25 cellular contexts compared by ENCODE assay signal in the genomic region with DNA sequence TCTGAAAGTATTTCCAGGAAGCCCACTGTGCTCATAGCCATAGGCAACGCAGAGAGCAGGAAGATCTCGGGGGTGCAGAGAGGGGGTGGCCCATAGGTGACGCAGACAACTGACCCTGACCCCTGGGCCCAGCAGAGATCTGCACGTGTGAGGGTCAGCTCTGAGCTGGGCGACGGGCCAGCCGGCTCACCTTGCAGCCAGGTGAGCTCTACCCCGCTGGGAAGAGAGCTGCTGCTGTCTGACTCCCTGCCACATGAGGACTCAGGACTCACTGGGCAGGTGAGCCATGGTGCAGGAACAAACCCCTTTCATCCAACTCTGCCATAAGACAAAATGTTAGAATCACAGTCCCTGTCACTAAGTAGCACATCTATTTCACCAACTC. TPM values are rescaled to one million over a fixed set of nuclear protein-coding genes. Genes with fewer than 3 reads are reported as not detected.
DNase-seq lines count a peak whose midpoint lies in the region; ATAC-seq, FAIRE-seq and TF ChIP-seq lines count a peak whose summit lies in the region.
"Had no signal": no experiment of that assay in that cellular context is flagged by ENCODE, and none has a peak within 500 bp of the region (broad histone marks: within the 10 kb centered on the region; RNA-seq: fewer than 3 reads in every experiment).

No MANE protein-coding gene starts in this region.

- H3K23ac ChIP-seq in H1 (ENCODE audit: insufficient read length): no peak overlapping the region

- H3K27me3 ChIP-seq in H1 (replicated peaks in 1 of 4; ENCODE audit: control insufficient read depth in 3 of 4, extremely low read depth in 1 of 4, insufficient read depth in 3 of 4, low read length in 3 of 4) (no peaks in the 10 kb centered on the region), pancreas (no peaks in the 10 kb centered on the region), Peyer's patch (no peaks in the 10 kb centered on the region), A673 (replicated peaks; ENCODE audit: insufficient read depth, low read depth, low read length, poor library complexity) (no peaks in the 10 kb centered on the region)
- H3K27me3 ChIP-seq: MG63 had no signal

- no peak for DNase-seq in natural killer cell treated with Interleukin-12 subunit alpha and Interleukin-12 subunit beta and Interleukin-15 and Interleukin-18, amount 100 ng/mL, for 72 hours (ENCODE audit: low spot score)
- DNase-seq in natural killer cell (no peak), H1 (ENCODE audit: low read depth in 1 of 2, low spot score in 2 of 2) (no peak), pancreas (peak in 1 of 6 donors; percentile 22), Peyer's patch (no peak), sciatic nerve (ENCODE audit: low spot score) (no peak), A673 (ENCODE audit: low spot score) (no peak)
- DNase-seq: C1 segment of cervical spinal cord; Caco-2; CD4-positive, alpha-beta memory T cell; GOT3; IMR-90; KG1; MG63; NCI-H1105 treated with DMSO at 0.1 percent for 48 hours; NCI-H1694; NCI-H2029 treated with DMSO at 0.1 percent for 48 hours; NCI-H446 treated with DMSO at 0.1 percent for 48 hours; NCI-H526; NCI-H82; SIG-M5 had no signal

- H2BK15ac ChIP-seq in H1 (ENCODE audit: low read length): no peak overlapping the region

- no peak for TF ChIP-seq POLR2A in H1 (IDR thresholded peaks at IDR 0.05; ENCODE audit: control extremely low read depth in 1 of 2, low read depth in 2 of 2, low read length in 2 of 2)
- TF ChIP-seq POLR2A in Peyer's patch (IDR thresholded peaks at IDR 0.05): no peak

- no peak overlapping the region for H4K5ac ChIP-seq in H1 (ENCODE audit: insufficient read length, low read depth, low read length)

- no peak overlapping the region for H3K27ac Mint-ChIP-seq in natural killer cell treated with Interleukin-12 subunit alpha and Interleukin-12 subunit beta and Interleukin-15 and Interleukin-18, amount 100 ng/mL, for 72 hours
- no peak overlapping the region for H3K27ac Mint-ChIP-seq in natural killer cell
- H3K27ac Mint-ChIP-seq: CD4-positive, alpha-beta memory T cell had no signal

- peaks cover 0 to 4% (median 1%) of the 10 kb centered on the region in 4 experiments; a peak in 4 of 7 replicates for H3K4me1 ChIP-seq in H1 (replicated peaks in 1 of 4; ENCODE audit: control insufficient read depth in 3 of 4, insufficient read depth in 4 of 4, low read length in 3 of 4)
- H3K4me1 ChIP-seq in pancreas: no peaks in the 10 kb centered on the region
- H3K4me1 ChIP-seq in Peyer's patch: no peaks in the 10 kb centered on the region
- no peaks in the 10 kb centered on the region for H3K4me1 ChIP-seq in A673 (ENCODE audit: insufficient read depth, low read length, poor library complexity, severe bottlenecking)
- H3K4me1 ChIP-seq: A549, Caco-2 had no signal

- no peak for TF ChIP-seq EP300 in H1 (IDR thresholded peaks at IDR 0.05; ENCODE audit: borderline replicate concordance in 1 of 2, low read depth in 2 of 2, low read length in 2 of 2)

- no peak overlapping the region for H3K14ac ChIP-seq in H1 (ENCODE audit: insufficient read length)

- no peak overlapping the region for H4K91ac ChIP-seq in H1 (replicated peaks; ENCODE audit: insufficient read length, low read length)

- H3K9me3 Mint-ChIP-seq in natural killer cell treated with Interleukin-12 subunit alpha and Interleukin-12 subunit beta and Interleukin-15 and Interleukin-18, amount 100 ng/mL, for 72 hours: no peaks in the 10 kb centered on the region
- no peaks in the 10 kb centered on the region for H3K9me3 Mint-ChIP-seq in natural killer cell
- H3K9me3 Mint-ChIP-seq: CD4-positive, alpha-beta memory T cell had no signal

- no peak overlapping the region for H2BK20ac ChIP-seq in H1 (ENCODE audit: low read length)

- H3K36me3 ChIP-seq in H1 (ENCODE audit: control insufficient read depth in 2 of 4, insufficient read depth in 4 of 4, low read length in 3 of 4) (no peaks in the 10 kb centered on the region), pancreas (no peaks in the 10 kb centered on the region), Peyer's patch (no peaks in the 10 kb centered on the region), A673 (ENCODE audit: insufficient read depth, low read length, poor library complexity, severe bottlenecking) (no peaks in the 10 kb centered on the region)
- H3K36me3 ChIP-seq: MG63 had no signal

- no peaks in the 10 kb centered on the region for H3K36me3 Mint-ChIP-seq in natural killer cell treated with Interleukin-12 subunit alpha and Interleukin-12 subunit beta and Interleukin-15 and Interleukin-18, amount 100 ng/mL, for 72 hours
- H3K36me3 Mint-ChIP-seq in natural killer cell: no peaks in the 10 kb centered on the region
- H3K36me3 Mint-ChIP-seq: CD4-positive, alpha-beta memory T cell had no signal

- H2BK120ac ChIP-seq in H1 (replicated peaks; ENCODE audit: low read depth, low read length): no peak overlapping the region

- H3K4me3 Mint-ChIP-seq in natural killer cell treated with Interleukin-12 subunit alpha and Interleukin-12 subunit beta and Interleukin-15 and Interleukin-18, amount 100 ng/mL, for 72 hours: no peak overlapping the region
- H3K4me3 Mint-ChIP-seq in natural killer cell: no peak overlapping the region
- H3K4me3 Mint-ChIP-seq: CD4-positive, alpha-beta memory T cell had no signal

- H3K9me3 ChIP-seq in H1 (ENCODE audit: insufficient read depth in 2 of 2, low read depth in 1 of 2, low read length in 1 of 2): no peaks in the 10 kb centered on the region; a peak in 1 of 4 replicates
- no peaks in the 10 kb centered on the region for H3K9me3 ChIP-seq in pancreas
- no peaks in the 10 kb centered on the region for H3K9me3 ChIP-seq in Peyer's patch
- no peaks in the 10 kb centered on the region for H3K9me3 ChIP-seq in A673 (ENCODE audit: low read depth, low read length, poor library complexity, severe bottlenecking)
- H3K9me3 ChIP-seq: A549, Caco-2, MG63 had no signal

- 87% methylated on average over 8 of the region's 8 CpGs; no CpG with 5 or more reads in 1 of the 2 experiments for WGBS in H1 (ENCODE audit: extremely low coverage in 1 of 2, insufficient coverage in 1 of 2, insufficient read length in 1 of 2, insufficient replicate concordance in 2 of 2, low coverage in 1 of 2, low lambda C conversion rate in 2 of 2, missing lambda C conversion rate in 1 of 2), 2 experiments
- 31 to 35% methylated on average over 8 of the region's 8 CpGs for WGBS in pancreas, 2 donors

- CTCF ChIA-PET in H1 (lab: Charles Lee; ENCODE audit: partially characterized antibody) (interaction anchor here (1.1 to 3.7 kb wide), 5 partner anchors 12 to 274 kb away, joined by 3 to 20 read pairs (median 6); partner anchors contain the start of gene PTK6), A673 (lab: Charles Lee) (no interaction called here)

- no peak overlapping the region for H3K9ac ChIP-seq in H1 (replicated peaks in 1 of 4; ENCODE audit: extremely low read depth in 1 of 4, low read depth in 3 of 4, low read length in 3 of 4)

- H3K4me3 ChIP-seq in H1 (ENCODE audit: extremely low read depth in 1 of 4, insufficient read depth in 2 of 4, low read depth in 3 of 4, low read length in 4 of 4): no peak overlapping the region
- H3K4me3 ChIP-seq in pancreas: no peak overlapping the region
- no peak overlapping the region for H3K4me3 ChIP-seq in Peyer's patch
- H3K4me3 ChIP-seq in A673 (ENCODE audit: low read depth, low read length, poor library complexity, severe bottlenecking): no peak overlapping the region
- H3K4me3 ChIP-seq: A549, GM12878, MG63, SK-N-MC had no signal

- intact Hi-C loops in natural killer cell (cut with micrococcal nuclease): no loop called here
- intact Hi-C loops in pancreas (cut with DNase I): no loop called here
- intact Hi-C loops in sciatic nerve (cut with DNase I): no loop called here
- intact Hi-C loops in A673 (cut with micrococcal nuclease; ENCODE audit: unreplicated experiment): no loop called here

- no peak overlapping the region for H3K18ac ChIP-seq in H1 (ENCODE audit: extremely low read depth, low read length)

- ATAC-seq in natural killer cell treated with Interleukin-12 subunit alpha and Interleukin-12 subunit beta and Interleukin-15 and Interleukin-18, amount 100 ng/mL, for 72 hours: peak; percentile 36 to 37
- ATAC-seq in natural killer cell (no peak), pancreas (peak; percentile 12 to 64 (median 45)), sciatic nerve (no peak)
- ATAC-seq: GM12878 had no signal

- H3K27ac ChIP-seq in H1 (ENCODE audit: low read depth, low read length) (no peak overlapping the region), pancreas (no peak overlapping the region), Peyer's patch (no peak overlapping the region), A673 (ENCODE audit: low read depth, low read length, poor library complexity, severe bottlenecking) (no peak overlapping the region)
- H3K27ac ChIP-seq: A549, SK-N-MC had no signal

- peak overlapping the region; percentile 35 for H4K8ac ChIP-seq in H1 (ENCODE audit: extremely low read depth, insufficient read depth, low read length)

- peaks cover 0 to 29% of the 10 kb centered on the region in 2 experiments; a peak in 3 of 4 replicates for H3K79me2 ChIP-seq in H1 (ENCODE audit: control insufficient read depth in 1 of 2, insufficient read depth in 2 of 2, low read length in 2 of 2)

- no peak overlapping the region for H3K4me2 ChIP-seq in H1 (ENCODE audit: insufficient read depth in 1 of 2, low read depth in 2 of 2, low read length in 2 of 2)
- H3K4me2 ChIP-seq: A549 had no signal

- no peaks in the 10 kb centered on the region for H3K23me2 ChIP-seq in H1 (ENCODE audit: low read depth, low read length)

- no peak overlapping the region for H2AK5ac ChIP-seq in H1 (ENCODE audit: low read depth, low read length)

- H2BK5ac ChIP-seq in H1 (ENCODE audit: low read depth, low read length): no peak overlapping the region

- peaks cover 24% of the 10 kb centered on the region for H3K79me1 ChIP-seq in H1 (ENCODE audit: low read depth, low read length)

- POLR2A ChIA-PET in H1 (lab: Charles Lee; ENCODE audit: partially characterized antibody) (interaction anchor here (1.2 to 1.4 kb wide), 2 partner anchors 10 to 73 kb away, joined by 4 to 5 read pairs; no protein-coding TSS in a partner anchor), A673 (lab: Charles Lee; ENCODE audit: low non-redundant PET) (no interaction called here)

- TF ChIP-seq CTCF in natural killer cell (IDR thresholded peaks at IDR 0.05): no peak
- TF ChIP-seq CTCF in H1 (IDR thresholded peaks at IDR 0.05; ENCODE audit: control extremely low read depth in 1 of 3, insufficient read depth in 1 of 3, low read depth in 1 of 3, low read length in 3 of 3): no peak
- no peak for TF ChIP-seq CTCF in pancreas (IDR thresholded peaks at IDR 0.05)
- TF ChIP-seq CTCF in Peyer's patch (IDR thresholded peaks at IDR 0.05): no peak
- no peak for TF ChIP-seq CTCF in A673 (conservative IDR thresholded peaks at IDR 0.05; ENCODE audit: low read depth, low read length)

- H3K56ac ChIP-seq in H1 (replicated peaks; ENCODE audit: insufficient read length, low read depth, low read length): no peak overlapping the region

- H3K4me1 Mint-ChIP-seq in natural killer cell treated with Interleukin-12 subunit alpha and Interleukin-12 subunit beta and Interleukin-15 and Interleukin-18, amount 100 ng/mL, for 72 hours (ENCODE audit: low read depth in 2 of 2): peaks cover 0 to 7% of the 10 kb centered on the region in 2 donors
- H3K4me1 Mint-ChIP-seq in natural killer cell: no peaks in the 10 kb centered on the region
- H3K4me1 Mint-ChIP-seq: CD4-positive, alpha-beta memory T cell had no signal

- no peak for TF ChIP-seq RAD21 in H1 (IDR thresholded peaks at IDR 0.05 in 1 of 2, conservative IDR thresholded peaks at IDR 0.05 in 1 of 2; ENCODE audit: low read depth in 2 of 2, low read length in 2 of 2)

- FAIRE-seq in H1 (lab: Jason Lieb, UNC): no peak
- FAIRE-seq in pancreas (lab: Jason Lieb, UNC): no peak
- FAIRE-seq: A549, G401.6, GM12878 had no signal

- no peak overlapping the region for H3K4ac ChIP-seq in H1 (replicated peaks; ENCODE audit: insufficient read length, low read depth, low read length)

- BruUV-seq in A673 (replicated peaks; lab: Mats Ljungman, UMichigan): no TSS peak

- H4K20me1 ChIP-seq in H1 (replicated peaks in 1 of 2; ENCODE audit: control insufficient read depth in 1 of 2, insufficient read depth in 2 of 2, low read length in 2 of 2): peaks cover 0 to 19% of the 10 kb centered on the region in 2 experiments

- no peak overlapping the region for H2AFZ ChIP-seq in H1 (ENCODE audit: low read length)

- no peaks in the 10 kb centered on the region for H3K27me3 Mint-ChIP-seq in natural killer cell treated with Interleukin-12 subunit alpha and Interleukin-12 subunit beta and Interleukin-15 and Interleukin-18, amount 100 ng/mL, for 72 hours
- H3K27me3 Mint-ChIP-seq in natural killer cell (ENCODE audit: low read depth in 2 of 2): no peaks in the 10 kb centered on the region

- no peak overlapping the region for H2BK12ac ChIP-seq in H1 (ENCODE audit: low read depth, low read length)

RNA-seq across cellular contexts. Expression of gene ZBTB46, which starts 19.6 kb away (rescaled TPM):
- total RNA-seq in natural killer cell treated with Interleukin-12 subunit alpha and Interleukin-12 subunit beta and Interleukin-15 and Interleukin-18, amount 100 ng/mL, for 72 hours: 1 to 10 TPM in 1 of 2 donors, under 1 TPM in 1; 0.25 to 1.2 TPM
- total RNA-seq in natural killer cell: 1 to 10 TPM; 1.1 TPM
- total RNA-seq in H1 (2021; fragmentation: NEBNext Ultra II Directional; extraction: Animal tissue kit (Norgen Biotek cat#: 25700)): 21.1 and 22.4 TPM in 2 replicates
- polyA plus RNA-seq in H1 (2011; rRNA removed): 6.4 and 10.7 TPM in 2 replicates
- 8.6 TPM for polyA plus RNA-seq in H1 (2011; cell fraction: cytosol; rRNA removed)
- 14.3 TPM for polyA plus RNA-seq in H1 (2011; cell fraction: nucleus; rRNA removed)
- 8.5 to 11.4 TPM (median 10.9 TPM) in 4 replicates for polyA plus RNA-seq in H1 (2012, experiment 1 of 2)
- 11.3 TPM for polyA plus RNA-seq in H1 (2012, experiment 2 of 2)
- 7.1 TPM for polyA plus RNA-seq in H1 (2013, experiment 1 of 2)
- polyA plus RNA-seq in H1 (2013, experiment 2 of 2): 7.8 TPM
- 32.8 and 34.9 TPM in 2 replicates for polyA minus RNA-seq in H1 (2011; rRNA and poly(A)+ RNA removed)
- 22.2 TPM for polyA minus RNA-seq in H1 (2011; cell fraction: cytosol; rRNA and poly(A)+ RNA removed)
- polyA minus RNA-seq in H1 (2011; cell fraction: nucleus; rRNA and poly(A)+ RNA removed): 18.9 TPM
- 1 to 10 TPM; 2.2 to 7.4 (median 3.0) TPM for total RNA-seq in pancreas
- polyA plus RNA-seq in pancreas: 1 to 10 TPM; 2.8 to 3.6 TPM
- 10 to 100 TPM in 1 of 4 donors, 1 to 10 TPM in 3; 1.9 to 33.0 (median 4.4) TPM for total RNA-seq in Peyer's patch
- total RNA-seq in sciatic nerve: 30.2 TPM
- total RNA-seq in A673 (2021): 0.96 and 1.1 TPM in 2 replicates

RNA-seq across cellular contexts. Expression of gene ABHD16B, which starts 49.8 kb away (rescaled TPM):
- not detected for total RNA-seq in natural killer cell treated with Interleukin-12 subunit alpha and Interleukin-12 subunit beta and Interleukin-15 and Interleukin-18, amount 100 ng/mL, for 72 hours
- total RNA-seq in natural killer cell (not detected), pancreas (not detected), Peyer's patch (not detected), sciatic nerve (not detected), A673 (2021) (not detected in 2 replicates)
- not detected in 2 replicates for total RNA-seq in H1 (2021; fragmentation: NEBNext Ultra II Directional; extraction: Animal tissue kit (Norgen Biotek cat#: 25700))
- polyA plus RNA-seq in H1 (2011; rRNA removed) (0.05 TPM in 1 of 2 replicates, not detected in the other), pancreas (under 1 TPM; 0.12 to 0.53 TPM)
- polyA plus RNA-seq in H1 (2011; cell fraction: cytosol; rRNA removed): not detected
- not detected for polyA plus RNA-seq in H1 (2011; cell fraction: nucleus; rRNA removed)
- polyA plus RNA-seq in H1 (2012, experiment 1 of 2): not detected in 4 replicates
- not detected for polyA plus RNA-seq in H1 (2012, experiment 2 of 2)
- polyA plus RNA-seq in H1 (2013, experiment 1 of 2): not detected
- polyA plus RNA-seq in H1 (2013, experiment 2 of 2): not detected
- polyA minus RNA-seq in H1 (2011; rRNA and poly(A)+ RNA removed): not detected in 2 replicates
- polyA minus RNA-seq in H1 (2011; cell fraction: cytosol; rRNA and poly(A)+ RNA removed): not detected
- polyA minus RNA-seq in H1 (2011; cell fraction: nucleus; rRNA and poly(A)+ RNA removed): not detected
- total RNA-seq: CD4-positive, alpha-beta memory T cell; GM12878; IMR-90 had no signal
- polyA plus RNA-seq: A549; CD4-positive, alpha-beta memory T cell had no signal

RNA-seq across cellular contexts. Expression of gene TPD52L2, which starts 53.6 kb away (rescaled TPM):
- 10 to 100 TPM; 48.8 to 60.0 TPM for total RNA-seq in natural killer cell treated with Interleukin-12 subunit alpha and Interleukin-12 subunit beta and Interleukin-15 and Interleukin-18, amount 100 ng/mL, for 72 hours
- total RNA-seq in natural killer cell (10 to 100 TPM; 36.8 to 47.2 (median 45.1) TPM), pancreas (10 to 100 TPM; 16.3 to 35.0 (median 22.3) TPM), Peyer's patch (10 to 100 TPM; 59.4 to 78.7 (median 65.1) TPM), sciatic nerve (69.1 TPM), A673 (2021) (80.1 and 89.9 TPM in 2 replicates)
- total RNA-seq in H1 (2021; fragmentation: NEBNext Ultra II Directional; extraction: Animal tissue kit (Norgen Biotek cat#: 25700)): 77.1 and 78.1 TPM in 2 replicates
- polyA plus RNA-seq in H1 (2011; rRNA removed) (80.2 and 96.5 TPM in 2 replicates), pancreas (10 to 100 TPM; 33.8 to 47.3 TPM)
- 101 TPM for polyA plus RNA-seq in H1 (2011; cell fraction: cytosol; rRNA removed)
- polyA plus RNA-seq in H1 (2011; cell fraction: nucleus; rRNA removed): 124 TPM
- 61.9 to 82.8 TPM (median 77.6 TPM) in 4 replicates for polyA plus RNA-seq in H1 (2012, experiment 1 of 2)
- 87.8 TPM for polyA plus RNA-seq in H1 (2012, experiment 2 of 2)
- polyA plus RNA-seq in H1 (2013, experiment 1 of 2): 57.0 TPM
- 55.6 TPM for polyA plus RNA-seq in H1 (2013, experiment 2 of 2)
- polyA minus RNA-seq in H1 (2011; rRNA and poly(A)+ RNA removed): 52.5 and 67.0 TPM in 2 replicates
- polyA minus RNA-seq in H1 (2011; cell fraction: cytosol; rRNA and poly(A)+ RNA removed): 78.2 TPM
- 31.7 TPM for polyA minus RNA-seq in H1 (2011; cell fraction: nucleus; rRNA and poly(A)+ RNA removed)

Comparison
In these comparisons a context has a peak if more than half of its experiments do, and no peak if none do; other contexts are left out.
1. ATAC-seq: peak in natural killer cell treated with Interleukin-12 subunit alpha and Interleukin-12 subunit beta and Interleukin-15 and Interleukin-18, amount 100 ng/mL, for 72 hours (2 of 2) and pancreas (4 of 4); none in natural killer cell (0 of 3) and sciatic nerve (single experiment).